In genomic region chr1:50129201-50129600, GRCh38 we compare ENCODE assay signal across 16 cellular contexts. TPM values are rescaled to one million over a fixed set of nuclear protein-coding genes. Genes with fewer than 3 reads are reported as not detected.
DNase-seq lines count a peak whose midpoint lies in the region; ATAC-seq and TF ChIP-seq lines count a peak whose summit lies in the region.
"Had no signal": no experiment of that assay in that cellular context is flagged by ENCODE, and none has a peak within 500 bp of the region (broad histone marks: within the 10 kb centered on the region; RNA-seq: fewer than 3 reads in every experiment).

No MANE protein-coding gene starts in this region.

- peaks cover 25% of the 10 kb centered on the region for H3K4me1 ChIP-seq in GM23338 (ENCODE audit: insufficient read depth)
- peaks cover 28% of the 10 kb centered on the region for H3K4me1 ChIP-seq in HUES48 (ENCODE audit: control insufficient read depth, insufficient read depth, low read length)
- H3K4me1 ChIP-seq: A549, BE2C had no signal

- no peak overlapping the region for H3K27ac Mint-ChIP-seq in GM23338
- no peak overlapping the region for H3K27ac Mint-ChIP-seq in type B pancreatic cell
- H3K27ac Mint-ChIP-seq: CD4-positive, alpha-beta memory T cell; IgD-negative memory B cell had no signal

- ATAC-seq in GM23338 = peak; percentile 58
- ATAC-seq: A549 had no signal

- H3K9me2 ChIP-seq in GM23338 (ENCODE audit: insufficient read depth) = no peaks in the 10 kb centered on the region

- no peak overlapping the region for H3K4me3 Mint-ChIP-seq in GM23338
- H3K4me3 Mint-ChIP-seq in type B pancreatic cell = no peak overlapping the region
- H3K4me3 Mint-ChIP-seq: CD4-positive, alpha-beta memory T cell; IgD-negative memory B cell had no signal

- intact Hi-C loops in posterior vena cava (cut with DNase I) = no loop called here

- H3K36me3 ChIP-seq in GM23338 (ENCODE audit: insufficient read depth) (no peaks in the 10 kb centered on the region), HUES48 (ENCODE audit: control insufficient read depth, insufficient read depth, low read length) (no peaks in the 10 kb centered on the region)
- H3K36me3 ChIP-seq: BE2C had no signal

- TF ChIP-seq CTCF in GM23338 (conservative IDR thresholded peaks at IDR 0.05; ENCODE audit: low read depth in 2 of 2) (no peak), type B pancreatic cell (conservative IDR thresholded peaks at IDR 0.05) (no peak)

- no peaks in the 10 kb centered on the region for H3K79me2 ChIP-seq in GM23338 (replicated peaks; ENCODE audit: insufficient read depth)

- H3K27me3 ChIP-seq in GM23338 (ENCODE audit: insufficient read depth) = no peaks in the 10 kb centered on the region
- no peaks in the 10 kb centered on the region for H3K27me3 ChIP-seq in HUES48 (ENCODE audit: control insufficient read depth, insufficient read depth, low read length)
- H3K27me3 ChIP-seq: BE2C had no signal

- H4K20me1 ChIP-seq in GM23338 (replicated peaks; ENCODE audit: insufficient read depth) = no peaks in the 10 kb centered on the region

- no peak overlapping the region for H2AFZ ChIP-seq in GM23338

- H3K36me3 Mint-ChIP-seq in GM23338 (ENCODE audit: low read depth) = no peaks in the 10 kb centered on the region
- H3K36me3 Mint-ChIP-seq in type B pancreatic cell = no peaks in the 10 kb centered on the region
- H3K36me3 Mint-ChIP-seq: CD4-positive, alpha-beta memory T cell; IgD-negative memory B cell had no signal

- H3F3A ChIP-seq in GM23338 (replicated peaks; ENCODE audit: low read depth) = no peaks in the 10 kb centered on the region

- no peaks in the 10 kb centered on the region for H3K9me3 ChIP-seq in HUES48 (ENCODE audit: control insufficient read depth, insufficient read depth, low read length)
- H3K9me3 ChIP-seq: A549, BE2C had no signal

- peaks cover 32% of the 10 kb centered on the region for H3K4me1 Mint-ChIP-seq in GM23338
- no peaks in the 10 kb centered on the region for H3K4me1 Mint-ChIP-seq in type B pancreatic cell (ENCODE audit: unreplicated experiment)
- H3K4me1 Mint-ChIP-seq: CD4-positive, alpha-beta memory T cell; IgD-negative memory B cell had no signal

- H3K4me3 ChIP-seq in GM23338 (no peak overlapping the region), HUES48 (ENCODE audit: low read depth, low read length) (peak overlapping the region; percentile 25; the same call in 1 of the 2 replicates)
- H3K4me3 ChIP-seq: A549 had no signal

- DNase-seq in GM23338 (ENCODE audit: low spot score) (peak; percentile 36), NCI-H69 (lab: John Stamatoyannopoulos, UW) (peak; percentile 18), iPS-NIHi11 (ENCODE audit: low spot score) (peak; percentile 10), H4 (ENCODE audit: low spot score) (no peak), posterior vena cava (ENCODE audit: low spot score) (no peak), type B pancreatic cell (ENCODE audit: extremely low spot score, unreplicated experiment) (no peak)
- DNase-seq: BE2C; CD4-positive, alpha-beta memory T cell; DND-41; GF-D8; H7 had no signal

- H3K4me2 ChIP-seq in GM23338 = peak overlapping the region; percentile 27
- H3K4me2 ChIP-seq: A549 had no signal

- H3K9ac ChIP-seq in HUES48 (ENCODE audit: low read depth, low read length) = no peak overlapping the region

- no peaks in the 10 kb centered on the region for H3K9me3 Mint-ChIP-seq in GM23338
- H3K9me3 Mint-ChIP-seq in type B pancreatic cell = no peaks in the 10 kb centered on the region
- H3K9me3 Mint-ChIP-seq: CD4-positive, alpha-beta memory T cell; IgD-negative memory B cell had no signal

- H3K27ac ChIP-seq in GM23338 (ENCODE audit: low read depth) = no peak overlapping the region
- no peak overlapping the region for H3K27ac ChIP-seq in HUES48 (ENCODE audit: low read depth, low read length)
- H3K27ac ChIP-seq: A549, C4-2B had no signal

- peaks cover 3% of the 10 kb centered on the region for H3K27me3 Mint-ChIP-seq in GM23338 (ENCODE audit: insufficient read depth, low read depth, poor library complexity)
- H3K27me3 Mint-ChIP-seq in type B pancreatic cell = peaks cover 3% of the 10 kb centered on the region

TF ChIP-seq in GM23338, 12 proteins besides CTCF, POLR2A, EP300 and RAD21:
- TF ChIP-seq ETS1 (IDR thresholded peaks at IDR 0.05) (no peak), NANOG (IDR thresholded peaks at IDR 0.05; ENCODE audit: borderline replicate concordance) (peak; percentile 26; the same call in 1 of the 2 replicates)

RNA-seq across cellular contexts. Expression of gene ELAVL4, which starts 20.5 kb away (rescaled TPM):
- 1.4 and 2.6 TPM in 2 replicates for total RNA-seq in GM23338 (2014; rRNA removed; shearing (Covaris generic))
- 1.7 and 1.9 TPM in 2 replicates for polyA plus RNA-seq in GM23338 (2016; fragmentation: Nextera tagmentation; extraction: Ambion mirVana)
- 0.04 and 0.17 TPM in 2 replicates for total RNA-seq in H4 (2014; rRNA removed; shearing (Covaris generic))
- total RNA-seq in posterior vena cava (under 1 TPM in 1 of 2 donors, not detected in 1; 0.19 TPM), type B pancreatic cell (ENCODE audit: low replicate concordance) (1.0 and 2.5 TPM in 2 replicates)
- total RNA-seq: CD4-positive, alpha-beta memory T cell had no signal
- polyA plus RNA-seq: A549; AG04450; CD4-positive, alpha-beta memory T cell; IgD-negative memory B cell had no signal

Comparison
In these comparisons a context has a peak if more than half of its experiments do, and no peak if none do; other contexts are left out.
1. DNase-seq: peak in GM23338 (single experiment), NCI-H69 (single experiment) and iPS-NIHi11 (single experiment); none in H4 (single experiment), posterior vena cava (single experiment) and type B pancreatic cell (single experiment).